14 cellular contexts compared by ENCODE assay signal in the genomic region with DNA sequence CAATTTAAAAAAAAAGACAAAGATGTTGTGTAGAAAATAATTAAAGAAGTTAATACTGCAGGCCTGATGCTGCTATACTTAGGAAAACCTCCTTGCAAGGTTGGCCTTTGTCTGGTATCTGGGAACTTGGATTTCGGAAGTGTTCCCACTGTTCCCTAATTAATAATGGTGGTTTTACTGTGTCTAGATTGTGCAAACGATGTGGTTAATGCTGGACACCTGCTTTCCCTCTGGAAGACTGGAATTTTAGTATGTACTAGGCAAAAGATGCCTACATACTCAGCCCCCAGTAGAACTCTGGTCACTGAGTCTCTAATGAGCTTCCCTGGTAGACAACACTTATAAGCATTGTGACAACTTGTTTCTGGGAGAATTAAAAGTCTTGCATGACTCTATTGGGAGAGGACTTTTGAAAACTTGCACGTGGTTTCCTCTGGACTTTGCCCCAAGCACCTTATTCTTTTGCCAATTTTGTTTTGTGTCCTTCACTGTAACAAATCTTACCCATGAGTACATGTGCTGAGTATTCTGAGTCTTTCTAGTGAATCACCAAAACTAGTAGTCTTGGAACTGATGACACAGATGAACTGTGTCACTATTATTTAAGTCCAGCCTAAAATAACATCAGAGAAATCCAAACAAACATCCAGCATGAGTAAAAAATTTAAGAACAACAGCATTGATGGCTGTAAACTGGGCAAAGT. TPM values are rescaled to one million over a fixed set of nuclear protein-coding genes. Genes with fewer than 3 reads are reported as not detected.
DNase-seq lines count a peak whose midpoint lies in the region; TF ChIP-seq lines count a peak whose summit lies in the region.
"Had no signal": no experiment of that assay in that cellular context is flagged by ENCODE, and none has a peak within 500 bp of the region (broad histone marks: within the 10 kb centered on the region; RNA-seq: fewer than 3 reads in every experiment).

No MANE protein-coding gene starts in this region.

- peaks cover 5% of the 10 kb centered on the region for H3K4me1 ChIP-seq in testis
- H3K4me1 ChIP-seq: Caco-2 had no signal

- TF ChIP-seq CTCF in RWPE1 (conservative IDR thresholded peaks at IDR 0.05; ENCODE audit: low read depth) (no peak), fibroblast of mammary gland (conservative IDR thresholded peaks at IDR 0.05; ENCODE audit: control insufficient read depth, insufficient read depth, low read depth, low read length) (no peak), testis (IDR thresholded peaks at IDR 0.05) (no peak)

- intact Hi-C loops in testis (cut with DNase I; ENCODE audit: low total_unique reads), result no loop called here

- no peak for TF ChIP-seq POLR2A in testis (IDR thresholded peaks at IDR 0.05)

- no peaks in the 10 kb centered on the region for H3K9me3 ChIP-seq in testis
- H3K9me3 ChIP-seq: Caco-2 had no signal

- CTCF ChIA-PET in RWPE1 (lab: Yijun Ruan, JAX), result interaction anchor here (0.5 kb wide), 1 partner anchor 655 kb away, joined by 3 read pairs; no protein-coding TSS in a partner anchor

- H3K36me3 ChIP-seq in testis (ENCODE audit: low read depth, missing control alignments), result no peaks in the 10 kb centered on the region

- POLR2A ChIA-PET in RWPE1 (lab: Yijun Ruan, JAX; ENCODE audit: low non-redundant PET), result no interaction called here

- H3K27ac ChIP-seq in RWPE1 (no peak overlapping the region), testis (no peak overlapping the region)

- H3K27me3 ChIP-seq in testis, result no peaks in the 10 kb centered on the region

- DNase-seq in ELR (ENCODE audit: low read depth), result peak; percentile 62
- DNase-seq in RWPE1 (ENCODE audit: low spot score), result peak; percentile 22
- peak; percentile 84 for DNase-seq in fibroblast of mammary gland (ENCODE audit: low read depth)
- peak; percentile 43 for DNase-seq in renal cortical epithelial cell (ENCODE audit: low read depth)
- no peak for DNase-seq in testis
- no peak for DNase-seq in stimulated activated CD4-positive, alpha-beta T cell treated with anti-CD3 and anti-CD28 coated beads, Interleukin-12 subunit alpha, Interleukin-12 subunit beta, amount 100 ng/mL, for 4 hours
- no peak for DNase-seq in iPS-NIHi11 (ENCODE audit: low spot score)
- DNase-seq: Caco-2; glutamatergic neuron; posterior cingulate gyrus; stimulated activated CD4-positive, alpha-beta T cell treated with anti-CD3 and anti-CD28 coated beads, Interleukin-4, amount 100 ng/mL, for 24 hours; stimulated activated naive CD8-positive, alpha-beta T cell treated with anti-CD3 and anti-CD28 coated beads, Interleukin-15, Interleukin-2, amounts not matched to agents 100 U/mL and 50 U/mL, for 24 hours had no signal

- WGBS in testis, 2 donors, result 38 to 46% methylated on average over 3 of the region's 3 CpGs

- H3K4me3 ChIP-seq in fibroblast of mammary gland (ENCODE audit: control insufficient read depth, low read depth, low read length) (no peak overlapping the region), testis (no peak overlapping the region)

RNA-seq across cellular contexts. Expression of gene LIN9, which starts 40.4 kb away (rescaled TPM):
- total RNA-seq in renal cortical epithelial cell (3.4 and 7.1 TPM in 2 replicates), testis (10 to 100 TPM in 1 of 2 donors, 1 to 10 TPM in 1; 8.2 to 13.9 TPM)
- polyA plus RNA-seq in testis (ENCODE audit: insufficient read depth, low read depth, low replicate concordance), result 9.9 TPM

RNA-seq across cellular contexts. Expression of gene MIXL1, which starts 45.1 kb away (rescaled TPM):
- total RNA-seq in renal cortical epithelial cell, result not detected in 2 replicates
- total RNA-seq in testis, result under 1 TPM; 0.39 to 0.68 TPM
- polyA plus RNA-seq in testis (ENCODE audit: insufficient read depth, low read depth, low replicate concordance), result 0.66 TPM
- total RNA-seq: Caco-2, HT-29, lower leg skin had no signal

Comparison
In these comparisons a context has a peak if more than half of its experiments do, and no peak if none do; other contexts are left out.
1. DNase-seq: peak in ELR (single experiment), RWPE1 (single experiment), fibroblast of mammary gland (single experiment) and renal cortical epithelial cell (single experiment); none in testis (single experiment), stimulated activated CD4-positive, alpha-beta T cell treated with anti-CD3 and anti-CD28 coated beads, Interleukin-12 subunit alpha, Interleukin-12 subunit beta, amount 100 ng/mL, for 4 hours (single experiment) and iPS-NIHi11 (single experiment).